8 cellular contexts compared by ENCODE assay signal in the genomic region with DNA sequence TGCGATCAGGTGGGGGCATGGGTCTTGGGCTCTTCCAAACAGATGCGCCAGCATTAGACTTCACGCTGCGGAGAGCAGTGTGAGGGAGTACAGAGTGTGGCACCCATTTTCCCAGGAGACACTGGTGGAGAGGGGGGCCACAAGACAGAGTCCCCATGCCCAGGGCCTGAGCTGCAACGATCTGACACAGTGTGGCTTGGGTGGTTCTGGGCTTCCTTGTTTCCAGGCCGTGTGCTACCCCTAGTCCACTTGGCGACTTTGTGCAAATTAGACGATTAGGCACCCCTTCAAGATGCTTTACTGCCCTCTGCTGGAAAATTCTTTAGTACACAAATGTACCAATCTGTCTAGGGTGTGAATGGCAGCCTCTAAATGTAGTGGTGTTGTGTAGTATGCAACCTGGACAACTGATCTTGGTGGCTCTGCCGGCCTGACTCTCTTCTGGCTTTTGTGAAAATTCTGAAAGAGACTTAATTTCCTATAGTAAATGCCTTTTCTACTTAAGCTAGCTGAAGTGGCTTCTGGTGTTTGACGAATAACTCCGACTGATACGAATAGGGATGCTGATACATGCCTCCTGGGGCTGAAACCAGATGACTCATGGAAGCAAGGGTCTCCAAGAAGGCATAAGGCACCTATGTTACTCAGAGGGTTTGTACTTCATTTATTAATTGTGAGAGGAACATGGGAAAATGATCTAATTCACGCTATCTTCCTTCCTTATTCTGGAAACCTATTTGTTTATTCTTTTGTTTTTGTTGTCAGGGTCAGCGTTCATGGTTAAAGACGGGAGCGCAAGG.
DNase-seq lines count a peak whose midpoint lies in the region; ATAC-seq and TF ChIP-seq lines count a peak whose summit lies in the region.

No MANE protein-coding gene starts in this region.

- no TSS peak for BruUV-seq in OCI-LY7 (replicated peaks; lab: Mats Ljungman, UMichigan)

- intact Hi-C loops in activated CD4-positive, alpha-beta memory T cell treated with anti-CD3 and anti-CD28 coated beads for 36 hours (cut with micrococcal nuclease), result loop anchor here (1.0 to 2.0 kb wide), 2 partner anchors 92 to 250 kb away; a partner anchor contains a TSS
- intact Hi-C loops in OCI-LY7 (cut with micrococcal nuclease; ENCODE audit: unreplicated experiment) (loop anchor here (1.0 to 5.0 kb wide), 3 partner anchors 91 to 425 kb away; no protein-coding TSS in a partner anchor), tibial artery (cut with DNase I; ENCODE audit: low total_unique reads) (loop anchor here (5.0 kb wide), 1 partner anchor 105 kb away; no protein-coding TSS in a partner anchor)

- no peak overlapping the region for H3K4me2 ChIP-seq in OCI-LY7 (ENCODE audit: low read length)

- no peak overlapping the region for H3K4me3 Mint-ChIP-seq in activated CD4-positive, alpha-beta memory T cell treated with anti-CD3 and anti-CD28 coated beads, Interleukin-2, amount 10 ng/mL, durations not matched to agents 7 days and 5 days
- no peak overlapping the region for H3K4me3 Mint-ChIP-seq in activated CD4-positive, alpha-beta memory T cell treated with anti-CD3 and anti-CD28 coated beads for 36 hours

- no peak for ATAC-seq in GM18517 (IDR thresholded peaks at IDR 0.05; ENCODE audit: unreplicated experiment)

- H3K36me3 Mint-ChIP-seq in activated CD4-positive, alpha-beta memory T cell treated with anti-CD3 and anti-CD28 coated beads, Interleukin-2, amount 10 ng/mL, durations not matched to agents 7 days and 5 days (ENCODE audit: low read depth), result no peaks in the 10 kb centered on the region
- no peaks in the 10 kb centered on the region for H3K36me3 Mint-ChIP-seq in activated CD4-positive, alpha-beta memory T cell treated with anti-CD3 and anti-CD28 coated beads for 36 hours

- peak; percentile 20 for DNase-seq in activated CD4-positive, alpha-beta memory T cell treated with anti-CD3 and anti-CD28 coated beads, Interleukin-2, amount 10 ng/mL, durations not matched to agents 7 days and 5 days
- no peak for DNase-seq in activated CD4-positive, alpha-beta memory T cell treated with anti-CD3 and anti-CD28 coated beads for 36 hours
- peak; percentile 52 for DNase-seq in OCI-LY7 (ENCODE audit: low spot score)
- DNase-seq in cardiac fibroblast (ENCODE audit: low read depth in 2 of 2), result peak; percentile 79 to 85
- peak; percentile 83 for DNase-seq in kidney tubule cell (ENCODE audit: low spot score)
- peak in 1 of 2 donors; percentile 59 for DNase-seq in tibial artery

- TF ChIP-seq CTCF in LNCAP (IDR thresholded peaks at IDR 0.05), result peak; percentile 65
- peak; percentile 66 for TF ChIP-seq CTCF in OCI-LY7 (conservative IDR thresholded peaks at IDR 0.05; ENCODE audit: low read length)
- TF ChIP-seq CTCF in cardiac fibroblast (IDR thresholded peaks at IDR 0.05; ENCODE audit: low read depth, low read length), result peak; percentile 58
- TF ChIP-seq CTCF in tibial artery (IDR thresholded peaks at IDR 0.05), result peak; percentile 46 to 49

- H3K27ac Mint-ChIP-seq in activated CD4-positive, alpha-beta memory T cell treated with anti-CD3 and anti-CD28 coated beads, Interleukin-2, amount 10 ng/mL, durations not matched to agents 7 days and 5 days, result no peak overlapping the region
- H3K27ac Mint-ChIP-seq in activated CD4-positive, alpha-beta memory T cell treated with anti-CD3 and anti-CD28 coated beads for 36 hours, result no peak overlapping the region

- no peaks in the 10 kb centered on the region for H4K20me1 ChIP-seq in OCI-LY7 (ENCODE audit: insufficient read depth, low read length)

- H3K4me1 Mint-ChIP-seq in activated CD4-positive, alpha-beta memory T cell treated with anti-CD3 and anti-CD28 coated beads, Interleukin-2, amount 10 ng/mL, durations not matched to agents 7 days and 5 days, result peaks cover 7% of the 10 kb centered on the region
- peaks cover 3% of the 10 kb centered on the region for H3K4me1 Mint-ChIP-seq in activated CD4-positive, alpha-beta memory T cell treated with anti-CD3 and anti-CD28 coated beads for 36 hours (ENCODE audit: low read depth)

- no peaks in the 10 kb centered on the region for H3K4me1 ChIP-seq in OCI-LY7 (ENCODE audit: insufficient read depth, low read length, poor library complexity, severe bottlenecking)
- H3K4me1 ChIP-seq in tibial artery, result peaks cover 0 to 29% (median 24%) of the 10 kb centered on the region in 4 donors

- no peaks in the 10 kb centered on the region for H3K79me2 ChIP-seq in OCI-LY7 (ENCODE audit: insufficient read depth, low read depth, low read length)

- H2AFZ ChIP-seq in OCI-LY7 (ENCODE audit: low read length), result no peak overlapping the region

- H3K9me2 ChIP-seq in OCI-LY7 (ENCODE audit: insufficient read depth, low read length), result no peaks in the 10 kb centered on the region

- H3K9me3 Mint-ChIP-seq in activated CD4-positive, alpha-beta memory T cell treated with anti-CD3 and anti-CD28 coated beads, Interleukin-2, amount 10 ng/mL, durations not matched to agents 7 days and 5 days, result no peaks in the 10 kb centered on the region
- H3K9me3 Mint-ChIP-seq in activated CD4-positive, alpha-beta memory T cell treated with anti-CD3 and anti-CD28 coated beads for 36 hours, result no peaks in the 10 kb centered on the region

- CTCF ChIA-PET in activated CD4-positive, alpha-beta memory T cell treated with anti-CD3 and anti-CD28 coated beads, Interleukin-2, amount 10 ng/mL, durations not matched to agents 7 days and 5 days (lab: Charles Lee), result interaction anchor here (1.2 to 1.3 kb wide), 2 partner anchors 250 to 252 kb away, joined by 3 to 5 read pairs; no protein-coding TSS in a partner anchor
- CTCF ChIA-PET in activated CD4-positive, alpha-beta memory T cell treated with anti-CD3 and anti-CD28 coated beads for 36 hours (lab: Charles Lee), result interaction anchor here (0.6 to 3.2 kb wide), 3 partner anchors 15 to 323 kb away, joined by 4 to 17 read pairs (median 4); no protein-coding TSS in a partner anchor
- CTCF ChIA-PET in OCI-LY7 (lab: Charles Lee; ENCODE audit: unreplicated experiment), result no interaction called here

- H3K36me3 ChIP-seq in OCI-LY7 (ENCODE audit: insufficient read depth, low read length) (no peaks in the 10 kb centered on the region), tibial artery (no peaks in the 10 kb centered on the region)

- peaks cover 27% of the 10 kb centered on the region for H3K27me3 Mint-ChIP-seq in activated CD4-positive, alpha-beta memory T cell treated with anti-CD3 and anti-CD28 coated beads, Interleukin-2, amount 10 ng/mL, durations not matched to agents 7 days and 5 days
- peaks cover 20% of the 10 kb centered on the region for H3K27me3 Mint-ChIP-seq in activated CD4-positive, alpha-beta memory T cell treated with anti-CD3 and anti-CD28 coated beads for 36 hours

- peaks cover 0 to 32% of the 10 kb centered on the region in 2 donors for H3K27me3 ChIP-seq in tibial artery

- H3K27ac ChIP-seq in OCI-LY7 (ENCODE audit: low read depth, low read length, poor library complexity, severe bottlenecking) (no peak overlapping the region), tibial artery (no peak overlapping the region)

- H3K4me3 ChIP-seq in OCI-LY7 (ENCODE audit: low read depth, low read length, poor library complexity, severe bottlenecking), result no peak overlapping the region
- H3K4me3 ChIP-seq in cardiac fibroblast (replicated peaks in 1 of 2; ENCODE audit: low read depth in 2 of 2, low read length in 2 of 2), result no peak overlapping the region
- H3K4me3 ChIP-seq in tibial artery, result no peak overlapping the region

- POLR2A ChIA-PET in activated CD4-positive, alpha-beta memory T cell treated with anti-CD3 and anti-CD28 coated beads, Interleukin-2, amount 10 ng/mL, durations not matched to agents 7 days and 5 days (lab: Charles Lee), result no interaction called here
- POLR2A ChIA-PET in activated CD4-positive, alpha-beta memory T cell treated with anti-CD3 and anti-CD28 coated beads for 36 hours (lab: Charles Lee), result no interaction called here
- POLR2A ChIA-PET in OCI-LY7 (lab: Charles Lee), result no interaction called here

- H3K9me3 ChIP-seq in OCI-LY7 (ENCODE audit: low read length) (no peaks in the 10 kb centered on the region), tibial artery (no peaks in the 10 kb centered on the region)
